14 cellular contexts compared by ENCODE assay signal in the genomic region with DNA sequence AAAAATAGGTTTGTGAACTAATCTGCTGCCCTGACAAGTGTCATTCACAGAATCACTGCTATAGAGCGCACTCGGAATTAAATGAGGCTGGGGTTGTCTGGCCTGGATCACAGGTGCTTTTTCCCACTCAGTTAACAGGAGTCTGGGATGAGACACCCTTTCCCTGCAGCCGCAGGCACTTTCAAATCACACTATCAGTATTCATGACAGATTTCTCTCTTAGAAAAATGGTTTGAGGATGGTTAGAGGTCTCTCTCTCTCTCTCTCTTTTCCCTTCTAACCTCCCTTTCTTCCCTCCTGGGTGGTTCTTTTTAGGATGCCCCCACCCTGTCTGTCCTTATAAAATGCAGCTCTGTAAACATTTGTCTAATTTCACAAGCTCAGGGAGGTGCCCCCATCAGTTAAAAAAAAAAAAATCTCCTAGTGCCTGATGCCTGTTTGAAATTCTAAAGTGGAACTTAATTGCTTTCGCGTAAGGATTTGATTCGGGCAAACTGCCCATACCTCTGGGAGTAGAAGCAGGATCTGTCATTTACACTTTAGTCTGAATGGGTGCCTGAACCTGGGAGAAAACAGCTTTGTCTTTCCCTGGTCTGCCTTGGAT.
DNase-seq lines count a peak whose midpoint lies in the region; TF ChIP-seq lines count a peak whose summit lies in the region.
"Had no signal": no experiment of that assay in that cellular context is flagged by ENCODE, and none has a peak within 500 bp of the region (broad histone marks: within the 10 kb centered on the region; RNA-seq: fewer than 3 reads in every experiment).

No MANE protein-coding gene starts in this region.

- H3K36me3 ChIP-seq in skeletal muscle satellite cell (ENCODE audit: insufficient read depth, low read length): no peaks in the 10 kb centered on the region
- H3K36me3 ChIP-seq: ovary had no signal

- H3K4me2 ChIP-seq in skeletal muscle satellite cell (ENCODE audit: low read length): peak overlapping the region; percentile 21

- H3K36me3 Mint-ChIP-seq in activated CD4-positive, alpha-beta T cell treated with anti-CD3 and anti-CD28 coated beads, Interleukin-2, amount 10 ng/mL, durations not matched to agents 7 days and 5 days (ENCODE audit: low read depth): peaks cover 5% of the 10 kb centered on the region
- H3K36me3 Mint-ChIP-seq in activated T-helper 1 cell treated with anti-CD3 and anti-CD28 coated beads, Interleukin-12 subunit alpha, Interleukin-12 subunit beta, Interleukin-2, Interleukin-4 antibody, amounts not matched to agents 30 ng/mL and 10 ng/mL and 1 ng/mL, durations not matched to agents 14 hours and 24 hours and 36 hours (ENCODE audit: low read depth): peaks cover 4% of the 10 kb centered on the region
- no peaks in the 10 kb centered on the region for H3K36me3 Mint-ChIP-seq in glutamatergic neuron (ENCODE audit: unreplicated experiment)

- DNase-seq in activated CD4-positive, alpha-beta T cell treated with anti-CD3 and anti-CD28 coated beads, Interleukin-2, amount 10 ng/mL, durations not matched to agents 7 days and 5 days: no peak
- DNase-seq in activated CD4-positive, alpha-beta T cell treated with anti-CD3 and anti-CD28 coated beads, Interleukin-2, amount 50 U/mL, for 1 hour: no peak
- DNase-seq in NCI-H1436 (lab: John Stamatoyannopoulos, UW) (peak; percentile 68), glutamatergic neuron (no peak)
- no peak for DNase-seq in activated T-helper 1 cell treated with anti-CD3 and anti-CD28 coated beads, Interleukin-12 subunit alpha, Interleukin-12 subunit beta, Interleukin-2, Interleukin-4 antibody, amounts not matched to agents 30 ng/mL and 10 ng/mL and 1 ng/mL, durations not matched to agents 14 hours and 24 hours and 36 hours (ENCODE audit: low spot score)
- no peak for DNase-seq in activated effector memory CD4-positive, alpha-beta T cell treated with Interleukin-2 at 50 U/mL for 16 hours
- DNase-seq in effector CD8-positive, alpha-beta T cell (lab: John Stamatoyannopoulos, UW): no peak
- DNase-seq: activated CD4-positive, CD25-positive, alpha-beta regulatory T cell; activated effector memory CD4-positive, alpha-beta T cell treated with anti-CD3 and anti-CD28 coated beads, Interleukin-2, amount 50 U/mL, for 16 hours; stimulated activated CD4-positive, alpha-beta T cell treated with anti-CD3 and anti-CD28 coated beads, Interleukin-2, amount 100 ng/mL, for 24 hours; substantia nigra; T-helper 1 cell had no signal

- H3K27me3 ChIP-seq in skeletal muscle satellite cell (ENCODE audit: control insufficient read depth, insufficient read depth, low read length): no peaks in the 10 kb centered on the region
- H3K27me3 ChIP-seq: ovary had no signal

- H3K4me3 ChIP-seq in skeletal muscle satellite cell (ENCODE audit: low read length): no peak overlapping the region
- H3K4me3 ChIP-seq: ovary had no signal

- no peaks in the 10 kb centered on the region for H3K4me1 Mint-ChIP-seq in activated CD4-positive, alpha-beta T cell treated with anti-CD3 and anti-CD28 coated beads, Interleukin-2, amount 10 ng/mL, durations not matched to agents 7 days and 5 days
- H3K4me1 Mint-ChIP-seq in activated T-helper 1 cell treated with anti-CD3 and anti-CD28 coated beads, Interleukin-12 subunit alpha, Interleukin-12 subunit beta, Interleukin-2, Interleukin-4 antibody, amounts not matched to agents 30 ng/mL and 10 ng/mL and 1 ng/mL, durations not matched to agents 14 hours and 24 hours and 36 hours (ENCODE audit: low read depth): peaks cover 8% of the 10 kb centered on the region
- peaks cover 18% of the 10 kb centered on the region for H3K4me1 Mint-ChIP-seq in glutamatergic neuron (ENCODE audit: low read depth, unreplicated experiment)

- H3K27me3 Mint-ChIP-seq in activated CD4-positive, alpha-beta T cell treated with anti-CD3 and anti-CD28 coated beads, Interleukin-2, amount 10 ng/mL, durations not matched to agents 7 days and 5 days: no peaks in the 10 kb centered on the region
- no peaks in the 10 kb centered on the region for H3K27me3 Mint-ChIP-seq in activated T-helper 1 cell treated with anti-CD3 and anti-CD28 coated beads, Interleukin-12 subunit alpha, Interleukin-12 subunit beta, Interleukin-2, Interleukin-4 antibody, amounts not matched to agents 30 ng/mL and 10 ng/mL and 1 ng/mL, durations not matched to agents 14 hours and 24 hours and 36 hours (ENCODE audit: insufficient read depth)
- H3K27me3 Mint-ChIP-seq in glutamatergic neuron (ENCODE audit: unreplicated experiment): peaks cover 3% of the 10 kb centered on the region

- H3K4me3 Mint-ChIP-seq in activated CD4-positive, alpha-beta T cell treated with anti-CD3 and anti-CD28 coated beads, Interleukin-2, amount 10 ng/mL, durations not matched to agents 7 days and 5 days: no peak overlapping the region
- no peak overlapping the region for H3K4me3 Mint-ChIP-seq in activated T-helper 1 cell treated with anti-CD3 and anti-CD28 coated beads, Interleukin-12 subunit alpha, Interleukin-12 subunit beta, Interleukin-2, Interleukin-4 antibody, amounts not matched to agents 30 ng/mL and 10 ng/mL and 1 ng/mL, durations not matched to agents 14 hours and 24 hours and 36 hours
- H3K4me3 Mint-ChIP-seq in glutamatergic neuron (ENCODE audit: unreplicated experiment): no peak overlapping the region

- H3K27ac Mint-ChIP-seq in activated CD4-positive, alpha-beta T cell treated with anti-CD3 and anti-CD28 coated beads, Interleukin-2, amount 10 ng/mL, durations not matched to agents 7 days and 5 days: peak overlapping the region; percentile 26
- H3K27ac Mint-ChIP-seq in activated T-helper 1 cell treated with anti-CD3 and anti-CD28 coated beads, Interleukin-12 subunit alpha, Interleukin-12 subunit beta, Interleukin-2, Interleukin-4 antibody, amounts not matched to agents 30 ng/mL and 10 ng/mL and 1 ng/mL, durations not matched to agents 14 hours and 24 hours and 36 hours: peak overlapping the region; percentile 34
- H3K27ac Mint-ChIP-seq in glutamatergic neuron (ENCODE audit: unreplicated experiment): no peak overlapping the region

- POLR2A ChIA-PET in activated CD4-positive, alpha-beta T cell treated with anti-CD3 and anti-CD28 coated beads, Interleukin-2, amount 10 ng/mL, durations not matched to agents 7 days and 5 days (lab: Charles Lee): no interaction called here

- no peaks in the 10 kb centered on the region for H3K9me3 Mint-ChIP-seq in activated CD4-positive, alpha-beta T cell treated with anti-CD3 and anti-CD28 coated beads, Interleukin-2, amount 10 ng/mL, durations not matched to agents 7 days and 5 days
- no peaks in the 10 kb centered on the region for H3K9me3 Mint-ChIP-seq in activated T-helper 1 cell treated with anti-CD3 and anti-CD28 coated beads, Interleukin-12 subunit alpha, Interleukin-12 subunit beta, Interleukin-2, Interleukin-4 antibody, amounts not matched to agents 30 ng/mL and 10 ng/mL and 1 ng/mL, durations not matched to agents 14 hours and 24 hours and 36 hours
- peaks cover 3% of the 10 kb centered on the region for H3K9me3 Mint-ChIP-seq in glutamatergic neuron (ENCODE audit: unreplicated experiment)

- no peak for TF ChIP-seq CTCF in glutamatergic neuron (IDR thresholded peaks at IDR 0.05; ENCODE audit: partially characterized antibody, unreplicated experiment)

- H3K4me1 ChIP-seq in skeletal muscle satellite cell (ENCODE audit: control insufficient read depth, insufficient read depth, low read length): peaks cover 38% of the 10 kb centered on the region

- intact Hi-C loops in activated T-helper 1 cell treated with anti-CD3 and anti-CD28 coated beads, Interleukin-12 subunit alpha, Interleukin-12 subunit beta, Interleukin-2, Interleukin-4 antibody, amounts not matched to agents 30 ng/mL and 10 ng/mL and 1 ng/mL, durations not matched to agents 14 hours and 24 hours and 36 hours (cut with micrococcal nuclease): no loop called here

- H3K9ac ChIP-seq in skeletal muscle satellite cell (ENCODE audit: low read depth, low read length): no peak overlapping the region

- CTCF ChIA-PET in activated CD4-positive, alpha-beta T cell treated with anti-CD3 and anti-CD28 coated beads, Interleukin-2, amount 10 ng/mL, durations not matched to agents 7 days and 5 days (lab: Charles Lee): interaction anchor here (1.0 to 1.1 kb wide), 3 partner anchors 12 to 197 kb away, joined by 3 to 4 read pairs (median 3); no protein-coding TSS in a partner anchor

- no peaks in the 10 kb centered on the region for H3K9me3 ChIP-seq in skeletal muscle satellite cell (replicated peaks; ENCODE audit: low read length)
- H3K9me3 ChIP-seq: ovary had no signal
